8 cellular contexts compared by ENCODE assay signal in genomic region chr1:6785721-6786505, GRCh38. TPM values are rescaled to one million over a fixed set of nuclear protein-coding genes. Genes with fewer than 3 reads are reported as not detected.
DNase-seq lines count a peak whose midpoint lies in the region; ATAC-seq and TF ChIP-seq lines count a peak whose summit lies in the region.

No MANE protein-coding gene starts in this region.

- 0 to 2% methylated on average over 5 to 9 of the region's 80 CpGs for WGBS in gastroesophageal sphincter (ENCODE audit: low coverage in 1 of 2), 2 donors

- TF ChIP-seq POLR2A in gastroesophageal sphincter (IDR thresholded peaks at IDR 0.05), result no peak

- no peaks in the 10 kb centered on the region for H3K36me3 ChIP-seq in gastroesophageal sphincter
- H3K36me3 ChIP-seq in upper lobe of right lung, result no peaks in the 10 kb centered on the region

- no peak for ATAC-seq in activated CD4-positive, CD25-positive, alpha-beta regulatory T cell treated with anti-CD3 and anti-CD28 coated beads, Interleukin-2, amount 50 U/mL, for 24 hours
- ATAC-seq in gastroesophageal sphincter, result no peak
- peak; percentile 29 for ATAC-seq in omental fat pad (ENCODE audit: low FRiP score)
- ATAC-seq in upper lobe of right lung, result no peak

- H3K27me3 ChIP-seq in gastroesophageal sphincter (no peaks in the 10 kb centered on the region), upper lobe of right lung (no peaks in the 10 kb centered on the region)

- intact Hi-C loops in upper lobe of right lung (cut with DNase I), result no loop called here

- no peak for TF ChIP-seq EP300 in gastroesophageal sphincter (IDR thresholded peaks at IDR 0.05)

- TF ChIP-seq CTCF in gastroesophageal sphincter (IDR thresholded peaks at IDR 0.05) (peak in 2 of 4 experiments; percentile 8 to 25), omental fat pad (IDR thresholded peaks at IDR 0.05) (no peak), upper lobe of right lung (IDR thresholded peaks at IDR 0.05) (peak; percentile 9)

- peak overlapping the region; percentile 21 to 93 (median 89) for H3K27ac ChIP-seq in gastroesophageal sphincter
- H3K27ac ChIP-seq in upper lobe of right lung, result peak overlapping the region; percentile 68

- no peaks in the 10 kb centered on the region for H3K9me3 ChIP-seq in gastroesophageal sphincter
- no peaks in the 10 kb centered on the region for H3K9me3 ChIP-seq in upper lobe of right lung

- DNase-seq in activated CD4-positive, CD25-positive, alpha-beta regulatory T cell (lab: John Stamatoyannopoulos, UW), result peak in 3 of 4 experiments; percentile 26 to 32 (median 32)
- DNase-seq in NCI-H1105 treated with DMSO at 0.1 percent for 48 hours (lab: John Stamatoyannopoulos, UW), result peak; percentile 16
- DNase-seq in activated T-helper 9 cell treated with anti-CD3 and anti-CD28 coated beads, Interleukin-2, amount 50 U/mL, for 16 hours (ENCODE audit: low read depth), result peak; percentile 47
- DNase-seq in omental fat pad (ENCODE audit: low spot score), result no peak
- DNase-seq in upper lobe of right lung, result peak; percentile 77
- DNase-seq in NCI-H1694 treated with DMSO at 0.1 percent for 48 hours (lab: John Stamatoyannopoulos, UW), result no peak

- H3K4me1 ChIP-seq in gastroesophageal sphincter (peaks cover 0 to 55% (median 6%) of the 10 kb centered on the region in 3 donors), upper lobe of right lung (peaks cover 27% of the 10 kb centered on the region)

- peak overlapping the region; percentile 77 to 95 for H3K4me3 ChIP-seq in gastroesophageal sphincter
- peak overlapping the region; percentile 79 for H3K4me3 ChIP-seq in upper lobe of right lung

RNA-seq across cellular contexts. Expression of gene CAMTA1, which starts 0.7 kb away (rescaled TPM):
- 100 to 1,000 TPM in 3 of 4 donors, 10 to 100 TPM in 1; 86.3 to 170 (median 132) TPM for total RNA-seq in gastroesophageal sphincter
- 10 to 100 TPM; 45.3 to 68.9 (median 62.0) TPM for total RNA-seq in omental fat pad
- total RNA-seq in upper lobe of right lung, result 63.4 TPM

Comparison
In these comparisons a context has a peak if more than half of its experiments do, and no peak if none do; other contexts are left out.
1. DNase-seq: peak in activated CD4-positive, CD25-positive, alpha-beta regulatory T cell (3 of 4), NCI-H1105 treated with DMSO at 0.1 percent for 48 hours (single experiment), activated T-helper 9 cell treated with anti-CD3 and anti-CD28 coated beads, Interleukin-2, amount 50 U/mL, for 16 hours (single experiment) and upper lobe of right lung (single experiment); none in omental fat pad (single experiment) and NCI-H1694 treated with DMSO at 0.1 percent for 48 hours (single experiment).